ENCODE assay signal across 9 cellular contexts in genomic region chr16:83458612-83459011, GRCh38.
DNase-seq lines count a peak whose midpoint lies in the region; ATAC-seq and TF ChIP-seq lines count a peak whose summit lies in the region.
"Had no signal": no experiment of that assay in that cellular context is flagged by ENCODE, and none has a peak within 500 bp of the region (broad histone marks: within the 10 kb centered on the region; RNA-seq: fewer than 3 reads in every experiment).

No MANE protein-coding gene starts in this region.

- TF ChIP-seq CTCF in GM13977 (IDR thresholded peaks at IDR 0.05; ENCODE audit: extremely low read depth, insufficient read depth, missing control alignments) (no peak), BE2C (IDR thresholded peaks at IDR 0.05; ENCODE audit: low read depth, low read length) (no peak)

- peak; percentile 11 for DNase-seq in GM13977 (ENCODE audit: low spot score)
- peak; percentile 61 for DNase-seq in fibroblast of peridontal ligament (ENCODE audit: extremely low read depth)
- DNase-seq in BE2C = no peak
- no peak for DNase-seq in GF-D8 (lab: John Stamatoyannopoulos, UW)
- DNase-seq in SIG-M5 treated with dmso at 0.1 percent for 504 hours (lab: John Stamatoyannopoulos, UW; ENCODE audit: unreplicated experiment) = no peak
- no peak for DNase-seq in SHP77 treated with DMSO at 0.1 percent for 48 hours (lab: John Stamatoyannopoulos, UW)
- DNase-seq: mucosa of descending colon had no signal

- no peaks in the 10 kb centered on the region for H3K9me3 ChIP-seq in BE2C
- H3K9me3 ChIP-seq: mucosa of descending colon had no signal

- H3K4me1 ChIP-seq in BE2C = no peaks in the 10 kb centered on the region

- H3K36me3 ChIP-seq in BE2C = no peaks in the 10 kb centered on the region

- in situ Hi-C loops in GM13977 (cut with MboI; ENCODE audit: low pct_unique_long_range_greater_than_20kb, low sequenced_read_pairs, unreplicated experiment) = no loop called here

- no peak overlapping the region for H3K4me3 ChIP-seq in BE2C (ENCODE audit: low read depth, low read length)
- H3K4me3 ChIP-seq: mucosa of descending colon had no signal

- no peaks in the 10 kb centered on the region for H3K27me3 ChIP-seq in BE2C

- ATAC-seq in GM21515 (IDR thresholded peaks at IDR 0.05; ENCODE audit: unreplicated experiment) = peak; percentile 80
- peak; percentile 70 for ATAC-seq in HG03460 (IDR thresholded peaks at IDR 0.05; ENCODE audit: unreplicated experiment)
- ATAC-seq: mucosa of descending colon had no signal

Comparison
In these comparisons a context has a peak if more than half of its experiments do, and no peak if none do; other contexts are left out.
1. DNase-seq: peak in GM13977 (single experiment) and fibroblast of peridontal ligament (single experiment); none in BE2C (single experiment), GF-D8 (single experiment), SIG-M5 treated with dmso at 0.1 percent for 504 hours (single experiment) and SHP77 treated with DMSO at 0.1 percent for 48 hours (single experiment).